ENCODE assay signal across 9 cellular contexts in the genomic region with DNA sequence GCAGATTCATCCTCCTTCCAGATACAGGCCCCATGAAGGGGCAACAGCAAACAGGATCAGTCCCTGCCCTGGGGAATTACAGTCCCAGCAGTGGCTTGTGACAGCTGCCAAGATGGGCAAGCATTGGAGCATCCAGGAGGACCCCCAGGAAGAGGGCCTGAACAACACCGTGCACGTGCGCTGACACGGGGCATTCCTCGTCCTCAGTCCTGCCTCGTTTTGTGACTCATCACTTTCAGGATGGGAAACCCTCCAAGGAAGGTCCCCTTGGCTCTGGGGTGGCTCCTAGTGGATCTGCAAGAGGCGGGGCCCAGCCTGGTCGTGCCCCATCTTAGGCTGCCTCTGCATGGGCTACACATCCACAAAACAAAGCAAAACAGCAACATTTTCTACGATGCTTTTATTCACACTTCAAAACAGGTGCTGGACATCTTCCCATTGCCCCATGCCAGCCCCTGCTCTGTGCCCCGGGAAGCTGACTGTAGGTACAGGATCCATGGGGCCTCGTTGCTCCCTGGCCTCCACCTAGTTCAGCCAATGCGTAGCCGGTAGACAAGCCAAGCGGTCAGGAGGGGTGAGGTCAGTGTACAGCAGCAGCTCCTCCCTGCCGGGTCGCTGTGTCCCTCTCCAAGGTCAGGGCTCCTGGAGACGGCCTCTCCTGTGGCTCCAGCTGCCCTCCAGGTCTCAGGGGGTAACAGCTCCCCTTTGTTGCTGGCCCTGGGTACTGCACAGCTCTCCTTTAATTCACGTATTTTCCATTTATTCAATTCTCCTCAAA. TPM values are rescaled to one million over a fixed set of nuclear protein-coding genes. Genes with fewer than 3 reads are reported as not detected.
DNase-seq lines count a peak whose midpoint lies in the region; ATAC-seq, FAIRE-seq and TF ChIP-seq lines count a peak whose summit lies in the region.
"Had no signal": no experiment of that assay in that cellular context is flagged by ENCODE, and none has a peak within 500 bp of the region (broad histone marks: within the 10 kb centered on the region; RNA-seq: fewer than 3 reads in every experiment).

No MANE protein-coding gene starts in this region.

- H3K23ac ChIP-seq in H1 (ENCODE audit: insufficient read length), result no peak overlapping the region

- no peak overlapping the region for H3K18ac ChIP-seq in H1 (ENCODE audit: extremely low read depth, low read length)

- WGBS in H1 (ENCODE audit: extremely low coverage in 1 of 2, insufficient coverage in 1 of 2, insufficient read length in 1 of 2, insufficient replicate concordance in 2 of 2, low coverage in 1 of 2, low lambda C conversion rate in 2 of 2, missing lambda C conversion rate in 1 of 2), 2 experiments, result 86% methylated on average over 18 of the region's 18 CpGs; no CpG with 5 or more reads in 1 of the 2 experiments

- H3K27ac Mint-ChIP-seq in CD4-positive, alpha-beta T cell, result no peak overlapping the region
- H3K27ac Mint-ChIP-seq in neural crest cell (ENCODE audit: unreplicated experiment), result no peak overlapping the region
- H3K27ac Mint-ChIP-seq: activated CD4-positive, alpha-beta T cell treated with anti-CD3 and anti-CD28 coated beads for 36 hours had no signal

- H3K79me1 ChIP-seq in H1 (ENCODE audit: low read depth, low read length), result no peaks in the 10 kb centered on the region

- no peak overlapping the region for H2BK20ac ChIP-seq in H1 (ENCODE audit: low read length)

- H3K79me2 ChIP-seq in H1 (ENCODE audit: control insufficient read depth in 1 of 2, insufficient read depth in 2 of 2, low read length in 2 of 2), result no peaks in the 10 kb centered on the region

- peaks cover 9% of the 10 kb centered on the region; the same call in 1 of the 2 replicates for H3K23me2 ChIP-seq in H1 (ENCODE audit: low read depth, low read length)

- H3K9me3 Mint-ChIP-seq in CD4-positive, alpha-beta T cell, result no peaks in the 10 kb centered on the region
- peaks cover 3% of the 10 kb centered on the region for H3K9me3 Mint-ChIP-seq in neural crest cell

- H4K5ac ChIP-seq in H1 (ENCODE audit: insufficient read length, low read depth, low read length), result no peak overlapping the region

- no peak overlapping the region for H3K4ac ChIP-seq in H1 (replicated peaks; ENCODE audit: insufficient read length, low read depth, low read length)

- H3K4me3 ChIP-seq in H1 (ENCODE audit: extremely low read depth in 1 of 4, insufficient read depth in 2 of 4, low read depth in 3 of 4, low read length in 4 of 4), result no peak overlapping the region

- H3K4me3 Mint-ChIP-seq in CD4-positive, alpha-beta T cell, result peak overlapping the region; percentile 3
- peak overlapping the region; percentile 80 for H3K4me3 Mint-ChIP-seq in neural crest cell
- H3K4me3 Mint-ChIP-seq: activated CD4-positive, alpha-beta T cell treated with anti-CD3 and anti-CD28 coated beads for 36 hours had no signal

- TF ChIP-seq RAD21 in H1 (IDR thresholded peaks at IDR 0.05 in 1 of 2, conservative IDR thresholded peaks at IDR 0.05 in 1 of 2; ENCODE audit: low read depth in 2 of 2, low read length in 2 of 2), result peak in 1 of 2 experiments; percentile 27; a peak in 1 of 4 replicates

- no peak overlapping the region for H3K56ac ChIP-seq in H1 (replicated peaks; ENCODE audit: insufficient read length, low read depth, low read length)

- H3K9me3 ChIP-seq in CD4-positive, alpha-beta T cell (ENCODE audit: control insufficient read depth, low read length), result no peaks in the 10 kb centered on the region
- H3K9me3 ChIP-seq in H1 (ENCODE audit: insufficient read depth in 2 of 2, low read depth in 1 of 2, low read length in 1 of 2), result peaks cover 0 to 5% of the 10 kb centered on the region in 2 experiments; a peak in 1 of 4 replicates

- H3K36me3 ChIP-seq in H1 (ENCODE audit: control insufficient read depth in 2 of 4, insufficient read depth in 4 of 4, low read length in 3 of 4), result no peaks in the 10 kb centered on the region

- no peak overlapping the region for H2BK120ac ChIP-seq in H1 (replicated peaks; ENCODE audit: low read depth, low read length)

- no peak overlapping the region for H2BK15ac ChIP-seq in H1 (ENCODE audit: low read length)

- no peak for TF ChIP-seq CTCF in CD4-positive, alpha-beta T cell (IDR thresholded peaks at IDR 0.05)
- peak in 1 of 3 experiments; percentile 8; a peak in 1 of 4 replicates for TF ChIP-seq CTCF in H1 (IDR thresholded peaks at IDR 0.05; ENCODE audit: control extremely low read depth in 1 of 3, insufficient read depth in 1 of 3, low read depth in 1 of 3, low read length in 3 of 3)
- no peak for TF ChIP-seq CTCF in neural crest cell (conservative IDR thresholded peaks at IDR 0.05)
- TF ChIP-seq CTCF in D721Med (IDR thresholded peaks at IDR 0.05; ENCODE audit: insufficient read depth, missing control alignments), result no peak

- CTCF ChIA-PET in CD4-positive, alpha-beta T cell (lab: Charles Lee), result no interaction called here
- CTCF ChIA-PET in H1 (lab: Charles Lee; ENCODE audit: partially characterized antibody), result interaction anchor here (0.7 to 2.6 kb wide), 5 partner anchors 9 to 222 kb away, joined by 3 to 16 read pairs (median 4); a partner anchor contains a TSS

- H4K20me1 ChIP-seq in H1 (replicated peaks in 1 of 2; ENCODE audit: control insufficient read depth in 1 of 2, insufficient read depth in 2 of 2, low read length in 2 of 2), result no peaks in the 10 kb centered on the region

- TF ChIP-seq POLR2A in H1 (IDR thresholded peaks at IDR 0.05; ENCODE audit: control extremely low read depth in 1 of 2, low read depth in 2 of 2, low read length in 2 of 2), result no peak

- H3K4me1 ChIP-seq in H1 (replicated peaks in 1 of 4; ENCODE audit: control insufficient read depth in 3 of 4, insufficient read depth in 4 of 4, low read length in 3 of 4), result peaks cover 0 to 17% (median 8%) of the 10 kb centered on the region in 4 experiments; a peak in 4 of 7 replicates

- POLR2A ChIA-PET in CD4-positive, alpha-beta T cell (lab: Charles Lee), result no interaction called here
- POLR2A ChIA-PET in H1 (lab: Charles Lee; ENCODE audit: partially characterized antibody), result interaction anchor here (0.7 to 35.8 kb wide), 4 partner anchors 8 to 230 kb away, joined by 3 to 1004 read pairs (median 4); a partner anchor contains a TSS

- peaks cover 24% of the 10 kb centered on the region for H3K27me3 Mint-ChIP-seq in CD4-positive, alpha-beta T cell
- H3K27me3 Mint-ChIP-seq in neural crest cell (ENCODE audit: low read depth), result peaks cover 8% of the 10 kb centered on the region

- H2BK12ac ChIP-seq in H1 (ENCODE audit: low read depth, low read length), result no peak overlapping the region

- H3K27me3 ChIP-seq in CD4-positive, alpha-beta T cell (ENCODE audit: control insufficient read depth, insufficient read depth, low read length), result peaks cover 25% of the 10 kb centered on the region
- peaks cover 18 to 54% (median 45%) of the 10 kb centered on the region in 4 experiments for H3K27me3 ChIP-seq in H1 (replicated peaks in 1 of 4; ENCODE audit: control insufficient read depth in 3 of 4, extremely low read depth in 1 of 4, insufficient read depth in 3 of 4, low read length in 3 of 4)

- TF ChIP-seq EP300 in H1 (IDR thresholded peaks at IDR 0.05; ENCODE audit: borderline replicate concordance in 1 of 2, low read depth in 2 of 2, low read length in 2 of 2), result no peak

- no peak overlapping the region; the same call in 1 of the 2 replicates for H4K8ac ChIP-seq in H1 (ENCODE audit: extremely low read depth, insufficient read depth, low read length)

- H2AFZ ChIP-seq in H1 (ENCODE audit: low read length), result no peak overlapping the region

- H3K36me3 Mint-ChIP-seq in CD4-positive, alpha-beta T cell (ENCODE audit: low read depth), result no peaks in the 10 kb centered on the region
- no peaks in the 10 kb centered on the region for H3K36me3 Mint-ChIP-seq in neural crest cell (ENCODE audit: low read depth)

- DNase-seq in CD4-positive, alpha-beta T cell, result no peak
- DNase-seq in M059J (ENCODE audit: low read depth) (peak; percentile 85), H1 (ENCODE audit: low read depth in 1 of 2, low spot score in 2 of 2) (no peak), neural crest cell (ENCODE audit: low read depth, low spot score) (no peak), D721Med (ENCODE audit: insufficient read length, low spot score) (no peak), SIG-M5 treated with dmso at 0.1 percent for 504 hours (lab: John Stamatoyannopoulos, UW; ENCODE audit: unreplicated experiment) (no peak)
- no peak for DNase-seq in activated CD4-positive, alpha-beta T cell treated with anti-CD3 and anti-CD28 coated beads for 48 hours
- DNase-seq in stimulated activated CD4-positive, alpha-beta T cell treated with anti-CD3 and anti-CD28 coated beads, Interleukin-15, amount 100 ng/mL, for 24 hours, result no peak
- DNase-seq: activated CD4-positive, alpha-beta T cell treated with anti-CD3 and anti-CD28 coated beads for 36 hours had no signal

- no peak overlapping the region for H3K9ac ChIP-seq in H1 (replicated peaks in 1 of 4; ENCODE audit: extremely low read depth in 1 of 4, low read depth in 3 of 4, low read length in 3 of 4)

- 0 out of 4 replicates have a peak overlapping the region, but pooled peaks of 1 of the 2 experiments have one; percentile 55 for H3K4me2 ChIP-seq in H1 (ENCODE audit: insufficient read depth in 1 of 2, low read depth in 2 of 2, low read length in 2 of 2)

- no peak overlapping the region for H3K27ac ChIP-seq in CD4-positive, alpha-beta T cell (ENCODE audit: low read depth, low read length)
- H3K27ac ChIP-seq in H1 (ENCODE audit: low read depth, low read length), result no peak overlapping the region

- no peak overlapping the region for H3K14ac ChIP-seq in H1 (ENCODE audit: insufficient read length)

- H3K4me1 Mint-ChIP-seq in CD4-positive, alpha-beta T cell (ENCODE audit: low read depth), result no peaks in the 10 kb centered on the region
- peaks cover 68% of the 10 kb centered on the region for H3K4me1 Mint-ChIP-seq in neural crest cell

- no peak for ATAC-seq in CD4-positive, alpha-beta T cell (ENCODE audit: poor library complexity)

- intact Hi-C loops in CD4-positive, alpha-beta T cell (cut with DNase I, micrococcal nuclease), result loop anchor here (5.0 to 10.0 kb wide), 4 partner anchors 243 to 1336 kb away; a partner anchor contains a TSS

- 0 out of 2 replicates have a peak overlapping the region, but pooled peaks have one; percentile 46 for H2AK5ac ChIP-seq in H1 (ENCODE audit: low read depth, low read length)

- no peak overlapping the region for H2BK5ac ChIP-seq in H1 (ENCODE audit: low read depth, low read length)

- FAIRE-seq in H1 (lab: Jason Lieb, UNC) (no peak), D721Med (lab: Jason Lieb, UNC) (no peak)

- H4K91ac ChIP-seq in H1 (replicated peaks; ENCODE audit: insufficient read length, low read length), result no peak overlapping the region

RNA-seq across cellular contexts. Expression of a gene that starts 32.3 kb away (rescaled TPM):
- 1,000 to 10,000 TPM; 1,296 to 1,318 TPM for total RNA-seq in CD4-positive, alpha-beta T cell
- total RNA-seq in M059J (2014; rRNA removed; shearing (Covaris generic)), result 3,948 and 4,109 TPM in 2 replicates
- 3,535 and 3,691 TPM in 2 replicates for total RNA-seq in H1 (2021; fragmentation: NEBNext Ultra II Directional; extraction: Animal tissue kit (Norgen Biotek cat#: 25700))
- 5,010 and 7,420 TPM in 2 replicates for polyA plus RNA-seq in H1 (2011; rRNA removed)
- 3,868 TPM for polyA plus RNA-seq in H1 (2011; cell fraction: cytosol; rRNA removed)
- polyA plus RNA-seq in H1 (2011; cell fraction: nucleus; rRNA removed), result 4,694 TPM
- polyA plus RNA-seq in H1 (2012, experiment 1 of 2), result 3,170 to 3,474 TPM (median 3,377 TPM) in 4 replicates
- polyA plus RNA-seq in H1 (2012, experiment 2 of 2), result 3,649 TPM
- polyA plus RNA-seq in H1 (2013, experiment 1 of 2), result 4,243 TPM
- 4,284 TPM for polyA plus RNA-seq in H1 (2013, experiment 2 of 2)
- 1,111 and 1,306 TPM in 2 replicates for polyA minus RNA-seq in H1 (2011; rRNA and poly(A)+ RNA removed)
- 1,521 TPM for polyA minus RNA-seq in H1 (2011; cell fraction: cytosol; rRNA and poly(A)+ RNA removed)
- 1,666 TPM for polyA minus RNA-seq in H1 (2011; cell fraction: nucleus; rRNA and poly(A)+ RNA removed)
- total RNA-seq in neural crest cell, result 4,235 and 4,315 TPM in 2 replicates

RNA-seq across cellular contexts. Expression of a gene that starts 47.8 kb away (rescaled TPM):
- total RNA-seq in CD4-positive, alpha-beta T cell, result 1 to 10 TPM; 1.0 to 1.1 TPM
- total RNA-seq in M059J (2014; rRNA removed; shearing (Covaris generic)), result 0.69 TPM in 1 of 2 replicates, not detected in the other
- 0.30 TPM in 1 of 2 replicates, not detected in the other for total RNA-seq in H1 (2021; fragmentation: NEBNext Ultra II Directional; extraction: Animal tissue kit (Norgen Biotek cat#: 25700))
- polyA plus RNA-seq in H1 (2011; rRNA removed), result 0.18 and 0.44 TPM in 2 replicates
- 0.14 TPM for polyA plus RNA-seq in H1 (2011; cell fraction: cytosol; rRNA removed)
- 0.88 TPM for polyA plus RNA-seq in H1 (2011; cell fraction: nucleus; rRNA removed)
- 0.12 to 0.43 TPM (median 0.30 TPM) in 4 replicates for polyA plus RNA-seq in H1 (2012, experiment 1 of 2)
- polyA plus RNA-seq in H1 (2012, experiment 2 of 2), result 0.28 TPM
- polyA plus RNA-seq in H1 (2013, experiment 1 of 2), result not detected
- polyA plus RNA-seq in H1 (2013, experiment 2 of 2), result 0.07 TPM
- 0.09 and 0.10 TPM in 2 replicates for polyA minus RNA-seq in H1 (2011; rRNA and poly(A)+ RNA removed)
- polyA minus RNA-seq in H1 (2011; cell fraction: cytosol; rRNA and poly(A)+ RNA removed), result not detected
- 0.90 TPM for polyA minus RNA-seq in H1 (2011; cell fraction: nucleus; rRNA and poly(A)+ RNA removed)
- 0.43 and 0.56 TPM in 2 replicates for total RNA-seq in neural crest cell
